Comparison of ENCODE assay signal across 15 cellular contexts in genomic region chr7:1561036-1561940, GRCh38. TPM values are rescaled to one million over a fixed set of nuclear protein-coding genes. Genes with fewer than 3 reads are reported as not detected.
"Had no signal": no experiment of that assay in that cellular context is flagged by ENCODE, and none has a peak within 500 bp of the region (broad histone marks: within the 10 kb centered on the region; RNA-seq: fewer than 3 reads in every experiment).

No MANE protein-coding gene starts in this region.

- H3K36me3 ChIP-seq: colonic mucosa, neutrophil, thyroid gland had no signal

- H3K9me3 ChIP-seq: colonic mucosa, neutrophil, thyroid gland had no signal

- H3K27ac ChIP-seq: colonic mucosa, neutrophil, SK-N-MC, thyroid gland had no signal

- ATAC-seq: activated CD4-positive, CD25-positive, alpha-beta regulatory T cell treated with anti-CD3 and anti-CD28 coated beads, Interleukin-2, amount 50 U/mL, for 24 hours; activated naive CD8-positive, alpha-beta T cell treated with anti-CD3 and anti-CD28 coated beads, Interleukin-2, amount 50 U/mL, for 24 hours; naive thymus-derived CD4-positive, alpha-beta T cell; stimulated activated naive B cell treated with anti-CD40 and anti-IgM and Interleukin-4, amounts not matched to agents 10 μg/mL and 1 μg/mL and 100 μg/mL, for 72 hours had no signal

- H3K4me3 ChIP-seq: colonic mucosa, lung, SK-N-MC, thyroid gland had no signal

- DNase-seq: activated naive CD4-positive, alpha-beta T cell treated with anti-CD3 and anti-CD28 coated beads for 36 hours; activated naive CD8-positive, alpha-beta T cell treated with anti-CD3 and anti-CD28 coated beads, Interleukin-2, amount 50 U/mL, for 24 hours; central memory CD4-positive, alpha-beta T cell; colonic mucosa; foreskin fibroblast; naive thymus-derived CD4-positive, alpha-beta T cell; stimulated activated CD4-positive, alpha-beta T cell treated with anti-CD3 and anti-CD28 coated beads, Interleukin-15, amount 100 ng/mL, for 24 hours; stimulated activated CD4-positive, alpha-beta T cell treated with anti-CD3 and anti-CD28 coated beads, Interleukin-4, amount 100 ng/mL, for 1 hour; stimulated activated naive B cell treated with anti-CD40 and anti-IgM and Interleukin-4, amounts not matched to agents 10 μg/mL and 1 μg/mL and 100 μg/mL, for 72 hours; thyroid gland had no signal

- H3K27me3 ChIP-seq: colonic mucosa, thyroid gland had no signal

RNA-seq across cellular contexts. Expression of gene TMEM184A, which starts 5.3 kb away (rescaled TPM):
- total RNA-seq: skeletal muscle tissue had no signal
